ENCODE assay signal across 21 cellular contexts in the genomic region with DNA sequence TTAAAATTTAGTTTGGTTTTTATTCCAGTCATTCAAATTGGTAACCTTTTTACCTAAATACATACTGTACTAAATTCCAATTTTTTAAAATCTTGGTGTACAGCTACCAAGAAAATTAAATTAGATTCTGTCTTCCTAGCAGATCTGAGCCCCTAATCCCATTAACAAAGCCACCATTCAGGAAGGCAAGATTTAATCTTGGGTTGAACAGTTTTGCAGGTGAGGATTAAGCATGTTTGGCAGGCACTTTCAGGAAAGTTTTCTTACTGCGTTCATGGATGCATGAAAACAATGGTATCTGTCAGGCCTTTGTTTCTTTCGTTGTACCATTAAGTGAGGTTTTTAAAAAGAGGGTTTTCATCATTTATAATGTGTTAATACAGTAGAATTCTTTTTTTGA.
"Had no signal": no experiment of that assay in that cellular context is flagged by ENCODE, and none has a peak within 500 bp of the region (broad histone marks: within the 10 kb centered on the region; RNA-seq: fewer than 3 reads in every experiment).

No MANE protein-coding gene starts in this region.

- ATAC-seq: activated T-cell treated with anti-CD3 and anti-CD28 coated beads, Interleukin-2, amount 50 U/mL, for 4 hours; left lobe of liver; lower lobe of right lung; naive thymus-derived CD4-positive, alpha-beta T cell; upper lobe of right lung had no signal

- DNase-seq: activated CD4-positive, alpha-beta T cell treated with anti-CD3 and anti-CD28 coated beads for 4 hours; activated CD4-positive, alpha-beta T cell treated with anti-CD3 and anti-CD28 coated beads, Interleukin-2, amount 50 U/mL, for 48 hours; activated CD4-positive, CD25-positive, alpha-beta regulatory T cell; activated CD8-positive, alpha-beta memory T cell treated with anti-CD3 and anti-CD28 coated beads, Interleukin-2, amount 50 U/mL, for 48 hours; activated naive CD4-positive, alpha-beta T cell treated with Interleukin-2 at 50 U/mL for 16 hours; activated naive CD8-positive, alpha-beta T cell treated with anti-CD3 and anti-CD28 coated beads, Interleukin-2, amount 10 ng/mL, durations not matched to agents 7 days and 5 days; activated T-cell treated with anti-CD3 and anti-CD28 coated beads, Interleukin-2, amount 50 U/mL, for 4 hours; amygdala; cerebellar nuclear complex; cortex of kidney; foreskin fibroblast; kidney; lower lobe of right lung; naive thymus-derived CD4-positive, alpha-beta T cell; stimulated activated CD4-positive, alpha-beta T cell treated with anti-CD3 and anti-CD28 coated beads, Interleukin-12 subunit alpha, Interleukin-12 subunit beta, amount 100 ng/mL, for 4 hours; stimulated activated CD4-positive, alpha-beta T cell treated with anti-CD3 and anti-CD28 coated beads, Interleukin-1b, Interleukin-23, amount 100 ng/mL, for 48 hours; substantia nigra; thyroid gland; upper lobe of right lung had no signal

- H3K27ac ChIP-seq: lower lobe of right lung, right atrium auricular region, upper lobe of right lung had no signal

- H3K4me3 ChIP-seq: lower lobe of right lung, right atrium auricular region, thyroid gland, upper lobe of right lung had no signal

- H3K9me3 ChIP-seq: lower lobe of right lung, right atrium auricular region, thyroid gland, upper lobe of right lung had no signal

- H3K27me3 ChIP-seq: right atrium auricular region, thyroid gland, upper lobe of right lung had no signal
